7 cellular contexts compared by ENCODE assay signal in genomic region chr4:104491396-104491821, GRCh38. TPM values are rescaled to one million over a fixed set of nuclear protein-coding genes. Genes with fewer than 3 reads are reported as not detected.
DNase-seq lines count a peak whose midpoint lies in the region; ATAC-seq, FAIRE-seq and TF ChIP-seq lines count a peak whose summit lies in the region.

No MANE protein-coding gene starts in this region.

- DNase-seq in GM10266 (ENCODE audit: extremely low spot score) (peak; percentile 57), HuH-7.5 (ENCODE audit: low spot score) (peak; percentile 18), endothelial cell (ENCODE audit: low spot score) (peak; percentile 70), urothelium cell line (ENCODE audit: low spot score) (peak; percentile 29)
- DNase-seq in activated CD4-positive, alpha-beta T cell treated with anti-CD3 and anti-CD28 coated beads, Interleukin-2, amount 50 U/mL, for 1 hour: peak; percentile 15

- ATAC-seq in GM21526 (IDR thresholded peaks at IDR 0.05; ENCODE audit: low FRiP score, unreplicated experiment): peak; percentile 36

- no peaks in the 10 kb centered on the region for H3K9me3 ChIP-seq in mucosa of stomach (ENCODE audit: control insufficient read depth, low read length)

- H3K4me1 ChIP-seq in mucosa of stomach (ENCODE audit: control insufficient read depth, insufficient read depth, low read length): peaks cover 6% of the 10 kb centered on the region

- H3K27me3 Mint-ChIP-seq in endothelial cell (ENCODE audit: unreplicated experiment): peaks cover 10% of the 10 kb centered on the region

- H3K4me3 ChIP-seq in mucosa of stomach (ENCODE audit: low read length): no peak overlapping the region

- H3K4me3 Mint-ChIP-seq in endothelial cell (ENCODE audit: unreplicated experiment): peak overlapping the region; percentile 95

- H3K36me3 ChIP-seq in mucosa of stomach (ENCODE audit: control insufficient read depth, insufficient read depth, low read length): no peaks in the 10 kb centered on the region

- FAIRE-seq in urothelium cell line (lab: Jason Lieb, UNC): no peak

- H3K9ac ChIP-seq in mucosa of stomach (ENCODE audit: low read length): peak overlapping the region; percentile 58

- H3K27ac Mint-ChIP-seq in endothelial cell (ENCODE audit: unreplicated experiment): no peak overlapping the region

- peaks cover 30% of the 10 kb centered on the region for H3K4me1 Mint-ChIP-seq in endothelial cell (ENCODE audit: unreplicated experiment)

- H3K36me3 Mint-ChIP-seq in endothelial cell (ENCODE audit: low read depth, unreplicated experiment): peaks cover 7% of the 10 kb centered on the region

- TF ChIP-seq CTCF in GM10266 (IDR thresholded peaks at IDR 0.05; ENCODE audit: control insufficient read depth, insufficient read depth, low read depth, missing control alignments) (peak; percentile 22), endothelial cell (IDR thresholded peaks at IDR 0.05; ENCODE audit: unreplicated experiment) (no peak)

- peaks cover 6% of the 10 kb centered on the region for H3K27me3 ChIP-seq in mucosa of stomach (ENCODE audit: control insufficient read depth, insufficient read depth, low read length)

- H3K9me3 Mint-ChIP-seq in endothelial cell (ENCODE audit: unreplicated experiment): no peaks in the 10 kb centered on the region

RNA-seq across cellular contexts. Expression of gene CXXC4, which starts 3.3 kb away (rescaled TPM):
- total RNA-seq in endothelial cell (ENCODE audit: unreplicated experiment): 1.6 TPM

Comparison
In these comparisons a context has a peak if more than half of its experiments do, and no peak if none do; other contexts are left out.
1. DNase-seq: peak in every context shown above with its lines; median percentile 70 in endothelial cell; 57 in GM10266; 29 in urothelium cell line; 18 in HuH-7.5; 15 in activated CD4-positive, alpha-beta T cell treated with anti-CD3 and anti-CD28 coated beads, Interleukin-2, amount 50 U/mL, for 1 hour.